1 cellular context compared by ENCODE assay signal in the genomic region with DNA sequence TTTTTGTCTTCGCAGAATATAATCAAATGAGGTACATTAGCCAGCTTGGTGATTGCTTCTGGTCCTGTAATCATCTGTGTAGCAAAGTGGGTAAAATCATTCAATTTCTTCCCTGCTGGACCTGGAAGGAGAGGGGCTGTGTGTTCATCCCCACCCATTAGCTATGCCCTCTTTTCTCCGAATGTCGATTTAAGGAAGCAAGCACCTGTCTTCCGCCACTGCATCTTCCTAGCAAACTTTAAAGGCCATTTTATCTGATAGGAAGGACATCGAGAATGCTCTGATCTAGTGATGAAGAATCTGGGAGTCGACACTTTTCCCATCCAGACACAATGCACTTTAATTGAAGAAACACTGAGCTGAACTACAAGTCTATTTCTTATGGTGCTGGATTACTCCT.
TF ChIP-seq lines count a peak whose summit lies in the region.

No MANE protein-coding gene starts in this region.

TF ChIP-seq in GM23338, 12 proteins besides CTCF, POLR2A, EP300 and RAD21 (continued from another document):
- TF ChIP-seq, protein P1, sequence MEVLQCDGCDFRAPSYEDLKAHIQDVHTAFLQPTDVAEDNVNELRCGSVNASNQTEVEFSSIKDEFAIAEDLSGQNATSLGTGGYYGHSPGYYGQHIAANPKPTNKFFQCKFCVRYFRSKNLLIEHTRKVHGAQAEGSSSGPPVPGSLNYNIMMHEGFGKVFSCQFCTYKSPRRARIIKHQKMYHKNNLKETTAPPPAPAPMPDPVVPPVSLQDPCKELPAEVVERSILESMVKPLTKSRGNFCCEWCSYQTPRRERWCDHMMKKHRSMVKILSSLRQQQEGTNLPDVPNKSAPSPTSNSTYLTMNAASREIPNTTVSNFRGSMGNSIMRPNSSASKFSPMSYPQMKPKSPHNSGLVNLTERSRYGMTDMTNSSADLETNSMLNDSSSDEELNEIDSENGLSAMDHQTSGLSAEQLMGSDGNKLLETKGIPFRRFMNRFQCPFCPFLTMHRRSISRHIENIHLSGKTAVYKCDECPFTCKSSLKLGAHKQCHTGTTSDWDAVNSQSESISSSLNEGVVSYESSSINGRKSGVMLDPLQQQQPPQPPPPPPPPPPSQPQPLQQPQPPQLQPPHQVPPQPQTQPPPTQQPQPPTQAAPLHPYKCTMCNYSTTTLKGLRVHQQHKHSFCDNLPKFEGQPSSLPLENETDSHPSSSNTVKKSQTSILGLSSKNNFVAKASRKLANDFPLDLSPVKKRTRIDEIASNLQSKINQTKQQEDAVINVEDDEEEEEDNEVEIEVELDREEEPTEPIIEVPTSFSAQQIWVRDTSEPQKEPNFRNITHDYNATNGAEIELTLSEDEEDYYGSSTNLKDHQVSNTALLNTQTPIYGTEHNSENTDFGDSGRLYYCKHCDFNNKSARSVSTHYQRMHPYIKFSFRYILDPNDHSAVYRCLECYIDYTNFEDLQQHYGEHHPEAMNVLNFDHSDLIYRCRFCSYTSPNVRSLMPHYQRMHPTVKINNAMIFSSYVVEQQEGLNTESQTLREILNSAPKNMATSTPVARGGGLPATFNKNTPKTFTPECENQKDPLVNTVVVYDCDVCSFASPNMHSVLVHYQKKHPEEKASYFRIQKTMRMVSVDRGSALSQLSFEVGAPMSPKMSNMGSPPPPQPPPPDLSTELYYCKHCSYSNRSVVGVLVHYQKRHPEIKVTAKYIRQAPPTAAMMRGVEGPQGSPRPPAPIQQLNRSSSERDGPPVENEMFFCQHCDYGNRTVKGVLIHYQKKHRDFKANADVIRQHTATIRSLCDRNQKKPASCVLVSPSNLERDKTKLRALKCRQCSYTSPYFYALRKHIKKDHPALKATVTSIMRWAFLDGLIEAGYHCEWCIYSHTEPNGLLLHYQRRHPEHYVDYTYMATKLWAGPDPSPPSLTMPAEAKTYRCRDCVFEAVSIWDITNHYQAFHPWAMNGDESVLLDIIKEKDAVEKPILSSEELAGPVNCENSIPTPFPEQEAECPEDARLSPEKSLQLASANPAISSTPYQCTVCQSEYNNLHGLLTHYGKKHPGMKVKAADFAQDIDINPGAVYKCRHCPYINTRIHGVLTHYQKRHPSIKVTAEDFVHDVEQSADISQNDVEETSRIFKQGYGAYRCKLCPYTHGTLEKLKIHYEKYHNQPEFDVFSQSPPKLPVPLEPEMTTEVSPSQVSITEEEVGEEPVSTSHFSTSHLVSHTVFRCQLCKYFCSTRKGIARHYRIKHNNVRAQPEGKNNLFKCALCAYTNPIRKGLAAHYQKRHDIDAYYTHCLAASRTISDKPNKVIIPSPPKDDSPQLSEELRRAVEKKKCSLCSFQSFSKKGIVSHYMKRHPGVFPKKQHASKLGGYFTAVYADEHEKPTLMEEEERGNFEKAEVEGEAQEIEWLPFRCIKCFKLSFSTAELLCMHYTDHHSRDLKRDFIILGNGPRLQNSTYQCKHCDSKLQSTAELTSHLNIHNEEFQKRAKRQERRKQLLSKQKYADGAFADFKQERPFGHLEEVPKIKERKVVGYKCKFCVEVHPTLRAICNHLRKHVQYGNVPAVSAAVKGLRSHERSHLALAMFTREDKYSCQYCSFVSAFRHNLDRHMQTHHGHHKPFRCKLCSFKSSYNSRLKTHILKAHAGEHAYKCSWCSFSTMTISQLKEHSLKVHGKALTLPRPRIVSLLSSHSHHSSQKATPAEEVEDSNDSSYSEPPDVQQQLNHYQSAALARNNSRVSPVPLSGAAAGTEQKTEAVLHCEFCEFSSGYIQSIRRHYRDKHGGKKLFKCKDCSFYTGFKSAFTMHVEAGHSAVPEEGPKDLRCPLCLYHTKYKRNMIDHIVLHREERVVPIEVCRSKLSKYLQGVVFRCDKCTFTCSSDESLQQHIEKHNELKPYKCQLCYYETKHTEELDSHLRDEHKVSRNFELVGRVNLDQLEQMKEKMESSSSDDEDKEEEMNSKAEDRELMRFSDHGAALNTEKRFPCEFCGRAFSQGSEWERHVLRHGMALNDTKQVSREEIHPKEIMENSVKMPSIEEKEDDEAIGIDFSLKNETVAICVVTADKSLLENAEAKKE (CRISPR knock-in tag; IDR thresholded peaks at IDR 0.05), result no peak
- no peak for TF ChIP-seq CREB1 (CRISPR knock-in tag; IDR thresholded peaks at IDR 0.05; ENCODE audit: low read depth)
- TF ChIP-seq STAT1 (IDR thresholded peaks at IDR 0.05; ENCODE audit: unreplicated experiment), result no peak
- no peak for TF ChIP-seq ZNF114 (CRISPR knock-in tag; IDR thresholded peaks at IDR 0.05)
